ENCODE assay signal across 8 cellular contexts in the genomic region with DNA sequence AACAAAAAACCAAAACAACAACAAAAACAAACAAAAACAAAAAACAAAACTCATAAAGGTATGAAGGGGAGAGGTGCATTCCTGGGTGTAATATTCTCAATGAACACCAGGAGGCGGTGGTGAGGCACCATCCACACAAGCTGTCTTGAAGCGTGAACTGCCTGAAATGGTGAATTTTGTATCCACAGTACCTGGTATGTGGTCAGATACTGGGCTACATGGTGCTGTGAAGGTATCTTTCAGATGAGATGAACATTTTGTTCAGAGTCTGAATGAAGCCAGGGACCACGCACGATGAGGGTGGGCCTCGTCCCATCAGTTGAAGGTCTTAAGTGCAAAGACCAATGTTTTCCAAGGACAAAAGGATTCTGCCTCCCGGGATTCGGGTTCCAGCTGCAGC. TPM values are rescaled to one million over a fixed set of nuclear protein-coding genes. Genes with fewer than 3 reads are reported as not detected.
DNase-seq lines count a peak whose midpoint lies in the region; ATAC-seq lines count a peak whose summit lies in the region.

No MANE protein-coding gene starts in this region.

- ATAC-seq in GM19035 (IDR thresholded peaks at IDR 0.05; ENCODE audit: unreplicated experiment): no peak

- no peak overlapping the region for H3K4ac ChIP-seq in neuronal stem cell (ENCODE audit: low read length)

- H3K18ac ChIP-seq in neuronal stem cell (ENCODE audit: low read length): no peak overlapping the region

- no peak overlapping the region for H2AFZ ChIP-seq in neuronal stem cell (ENCODE audit: low read length)

- H2BK120ac ChIP-seq in neuronal stem cell (ENCODE audit: low read depth, low read length): no peak overlapping the region

- H2BK5ac ChIP-seq in neuronal stem cell (ENCODE audit: low read length): no peak overlapping the region

- H3K27ac ChIP-seq in neuronal stem cell (replicated peaks; ENCODE audit: low read length): no peak overlapping the region

- no peak overlapping the region for H3K4me3 ChIP-seq in neuronal stem cell (ENCODE audit: low read length in 2 of 2)

- no peak overlapping the region for H4K8ac ChIP-seq in neuronal stem cell (ENCODE audit: low read depth, low read length)

- H3K4me1 ChIP-seq in neuronal stem cell (ENCODE audit: control insufficient read depth in 2 of 2, insufficient read depth in 1 of 2, low read depth in 1 of 2, low read length in 2 of 2): no peaks in the 10 kb centered on the region

- WGBS in neuronal stem cell (ENCODE audit: extremely low coverage in 2 of 2, insufficient read length in 2 of 2, insufficient replicate concordance in 1 of 2), 2 donors: no CpG with 5 or more reads among the region's 7 CpGs

- no peak overlapping the region for H2BK15ac ChIP-seq in neuronal stem cell (ENCODE audit: low read length)

- no peaks in the 10 kb centered on the region for H3K36me3 ChIP-seq in neuronal stem cell (replicated peaks in 1 of 2; ENCODE audit: control insufficient read depth in 2 of 2, insufficient read depth in 2 of 2, low read length in 2 of 2)

- no peak overlapping the region for H3K9ac ChIP-seq in neuronal stem cell (ENCODE audit: low read depth, low read length, poor library complexity)

- no peaks in the 10 kb centered on the region for H3K27me3 ChIP-seq in neuronal stem cell (ENCODE audit: control insufficient read depth in 3 of 3, insufficient read depth in 3 of 3, low read depth in 1 of 3, low read length in 3 of 3)

- H3K23ac ChIP-seq in neuronal stem cell (ENCODE audit: low read depth, low read length, poor library complexity): no peak overlapping the region

- H3K4me2 ChIP-seq in neuronal stem cell (ENCODE audit: insufficient read depth, low read length, poor library complexity, severe bottlenecking): no peak overlapping the region

- H4K91ac ChIP-seq in neuronal stem cell (ENCODE audit: low read depth, low read length, poor library complexity): no peak overlapping the region

- DNase-seq in activated CD4-positive, alpha-beta T cell treated with anti-CD3 and anti-CD28 coated beads for 24 hours (ENCODE audit: low read depth in 2 of 2): peak; percentile 10 to 27
- no peak for DNase-seq in activated CD4-positive, alpha-beta T cell treated with anti-CD3 and anti-CD28 coated beads for 1 hour
- DNase-seq in NCI-H2196 (lab: John Stamatoyannopoulos, UW; ENCODE audit: unreplicated experiment) (peak; percentile 42), amniotic epithelial cell (ENCODE audit: low read depth) (peak; percentile 7), lung microvascular endothelial cell (ENCODE audit: low read depth in 2 of 2) (peak; percentile 41 to 51), neuronal stem cell (ENCODE audit: low spot score) (no peak), HCEC 1CT (no peak)

- no peak overlapping the region for H3K14ac ChIP-seq in neuronal stem cell (ENCODE audit: low read length)

- no peak overlapping the region for H2AK5ac ChIP-seq in neuronal stem cell (ENCODE audit: low read depth, low read length)

- H2BK12ac ChIP-seq in neuronal stem cell (ENCODE audit: low read length): no peak overlapping the region

- H3K79me1 ChIP-seq in neuronal stem cell (ENCODE audit: low read depth, low read length): no peaks in the 10 kb centered on the region

- peaks cover 3 to 4% of the 10 kb centered on the region in 2 donors for H3K9me3 ChIP-seq in neuronal stem cell (replicated peaks in 1 of 2; ENCODE audit: control insufficient read depth in 2 of 2, insufficient read depth in 1 of 2, low read depth in 1 of 2, low read length in 2 of 2)

RNA-seq across cellular contexts. Expression of a gene that starts 58.5 kb away (rescaled TPM):
- not detected in 2 replicates for total RNA-seq in lung microvascular endothelial cell
- polyA plus RNA-seq in neuronal stem cell (2013, experiment 1 of 2): not detected
- polyA plus RNA-seq in neuronal stem cell (2013, experiment 2 of 2): 0.06 TPM

Comparison
In these comparisons a context has a peak if more than half of its experiments do, and no peak if none do; other contexts are left out.
1. DNase-seq: peak in activated CD4-positive, alpha-beta T cell treated with anti-CD3 and anti-CD28 coated beads for 24 hours (2 of 2), NCI-H2196 (single experiment), amniotic epithelial cell (single experiment) and lung microvascular endothelial cell (2 of 2); none in activated CD4-positive, alpha-beta T cell treated with anti-CD3 and anti-CD28 coated beads for 1 hour (single experiment), neuronal stem cell (single experiment) and HCEC 1CT (single experiment).